ENCODE assay signal across 1 cellular context in genomic region chr16:53022374-53022773, GRCh38.
TF ChIP-seq lines count a peak whose summit lies in the region.

No MANE protein-coding gene starts in this region.

TF ChIP-seq in GM23338, 12 proteins besides CTCF, POLR2A, EP300 and RAD21 (continued from another document):
- TF ChIP-seq ZNF462 (CRISPR knock-in tag; IDR thresholded peaks at IDR 0.05) (no peak), POLR2AphosphoS5 (IDR thresholded peaks at IDR 0.05; ENCODE audit: low read depth) (no peak), STAT1 (IDR thresholded peaks at IDR 0.05; ENCODE audit: unreplicated experiment) (no peak), ZNF114 (CRISPR knock-in tag; IDR thresholded peaks at IDR 0.05) (no peak), REST (IDR thresholded peaks at IDR 0.05; ENCODE audit: unreplicated experiment) (no peak), NANOG (IDR thresholded peaks at IDR 0.05; ENCODE audit: borderline replicate concordance) (no peak), EZH2 (IDR thresholded peaks at IDR 0.05; ENCODE audit: low read depth, unreplicated experiment) (no peak)
TF ChIP-seq in GM23338: peak in this region for 0.
